Comparison of ENCODE assay signal across 35 cellular contexts in genomic region chr19:10422846-10423245, GRCh38. TPM values are rescaled to one million over a fixed set of nuclear protein-coding genes. Genes with fewer than 3 reads are reported as not detected.
DNase-seq lines count a peak whose midpoint lies in the region; ATAC-seq, FAIRE-seq and TF ChIP-seq lines count a peak whose summit lies in the region.
"Had no signal": no experiment of that assay in that cellular context is flagged by ENCODE, and none has a peak within 500 bp of the region (broad histone marks: within the 10 kb centered on the region; RNA-seq: fewer than 3 reads in every experiment).

No MANE protein-coding gene starts in this region.

- TF ChIP-seq POLR2A in H1 (IDR thresholded peaks at IDR 0.05; ENCODE audit: control extremely low read depth in 1 of 2, low read depth in 2 of 2, low read length in 2 of 2), result no peak

- H2BK120ac ChIP-seq in H1 (replicated peaks; ENCODE audit: low read depth, low read length), result no peak overlapping the region

- H4K91ac ChIP-seq in H1 (replicated peaks; ENCODE audit: insufficient read length, low read length), result no peak overlapping the region

- H3K18ac ChIP-seq in H1 (ENCODE audit: extremely low read depth, low read length), result no peak overlapping the region

- 95% methylated on average over 2 of the region's 3 CpGs; no CpG with 5 or more reads in 1 of the 2 experiments for WGBS in H1 (ENCODE audit: extremely low coverage in 1 of 2, insufficient coverage in 1 of 2, insufficient read length in 1 of 2, insufficient replicate concordance in 2 of 2, low coverage in 1 of 2, low lambda C conversion rate in 2 of 2, missing lambda C conversion rate in 1 of 2), 2 experiments

- H4K20me1 ChIP-seq in BLaER1 (peaks cover 79% of the 10 kb centered on the region), H1 (replicated peaks in 1 of 2; ENCODE audit: control insufficient read depth in 1 of 2, insufficient read depth in 2 of 2, low read length in 2 of 2) (peaks cover 0 to 16% of the 10 kb centered on the region in 2 experiments)

- no peak overlapping the region for H2AFZ ChIP-seq in H1 (ENCODE audit: low read length)
- H2AFZ ChIP-seq: GM23338, neural progenitor cell, PC-9 had no signal

- H3K79me2 ChIP-seq in H1 (ENCODE audit: control insufficient read depth in 1 of 2, insufficient read depth in 2 of 2, low read length in 2 of 2), result no peaks in the 10 kb centered on the region

- DNase-seq in activated CD4-positive, alpha-beta T cell treated with anti-CD3 and anti-CD28 coated beads, Interleukin-2, amount 10 ng/mL, durations not matched to agents 7 days and 5 days, result no peak
- no peak for DNase-seq in activated CD4-positive, alpha-beta T cell treated with anti-CD3 and anti-CD28 coated beads, Interleukin-2, amount 50 U/mL, for 48 hours
- peak; percentile 58 for DNase-seq in MG63
- no peak for DNase-seq in H1 (ENCODE audit: low read depth in 1 of 2, low spot score in 2 of 2)
- DNase-seq in retina, result no peak
- DNase-seq: ACHN; activated CD4-positive, alpha-beta T cell treated with anti-CD3 and anti-CD28 coated beads for 4 hours; aorta; C1 segment of cervical spinal cord; COR-L47; DND-41; gastrocnemius medialis; HFFc6; kidney; NCI-H1092 treated with DMSO at 0.1 percent for 48 hours; NCI-H187 treated with DMSO at 0.1 percent for 48 hours; NCI-H524 treated with DMSO at 0.1 percent for 48 hours; NK-92 treated with Interleukin-12 subunit alpha and Interleukin-12 subunit beta, amount 100 ng/mL, for 24 hours; PC-9; right lobe of liver; spleen; stimulated activated CD4-positive, alpha-beta T cell treated with anti-CD3 and anti-CD28 coated beads, Interleukin-2, amount 100 ng/mL, for 24 hours; stimulated activated CD8-positive, alpha-beta memory T cell treated with anti-CD3 and anti-CD28 coated beads, Interleukin-4, amount 100 ng/mL, for 48 hours; stomach; T1000 had no signal

- H3K4ac ChIP-seq in H1 (replicated peaks; ENCODE audit: insufficient read length, low read depth, low read length), result peak overlapping the region; percentile 48

- no peaks in the 10 kb centered on the region for H3K9me3 Mint-ChIP-seq in activated CD4-positive, alpha-beta T cell treated with anti-CD3 and anti-CD28 coated beads, Interleukin-2, amount 10 ng/mL, durations not matched to agents 7 days and 5 days
- H3K9me3 Mint-ChIP-seq: GM23338, HFFc6, neural progenitor cell had no signal

- H3K36me3 ChIP-seq in BLaER1 (no peaks in the 10 kb centered on the region), MG63 (no peaks in the 10 kb centered on the region), H1 (ENCODE audit: control insufficient read depth in 2 of 4, insufficient read depth in 4 of 4, low read length in 3 of 4) (no peaks in the 10 kb centered on the region)
- H3K36me3 ChIP-seq: gastrocnemius medialis, neural progenitor cell, right lobe of liver, spleen, stomach had no signal

- peaks cover 80% of the 10 kb centered on the region for H3K4me1 Mint-ChIP-seq in activated CD4-positive, alpha-beta T cell treated with anti-CD3 and anti-CD28 coated beads, Interleukin-2, amount 10 ng/mL, durations not matched to agents 7 days and 5 days

- no peak overlapping the region for H2BK5ac ChIP-seq in H1 (ENCODE audit: low read depth, low read length)

- peaks cover 76% of the 10 kb centered on the region for H3K4me1 ChIP-seq in BLaER1
- H3K4me1 ChIP-seq in H1 (replicated peaks in 1 of 4; ENCODE audit: control insufficient read depth in 3 of 4, insufficient read depth in 4 of 4, low read length in 3 of 4), result peaks cover 2 to 26% (median 10%) of the 10 kb centered on the region in 4 experiments

- POLR2A ChIA-PET in activated CD4-positive, alpha-beta T cell treated with anti-CD3 and anti-CD28 coated beads, Interleukin-2, amount 10 ng/mL, durations not matched to agents 7 days and 5 days (lab: Charles Lee), result no interaction called here
- POLR2A ChIA-PET in H1 (lab: Charles Lee; ENCODE audit: partially characterized antibody), result no interaction called here

- H4K8ac ChIP-seq in H1 (ENCODE audit: extremely low read depth, insufficient read depth, low read length), result no peak overlapping the region

- FAIRE-seq in H1 (lab: Jason Lieb, UNC), result no peak
- FAIRE-seq: bronchial epithelial cell, endothelial cell of umbilical vein, kidney, urothelium cell line had no signal

- H3K9me3 ChIP-seq in BLaER1 (no peaks in the 10 kb centered on the region), MG63 (no peaks in the 10 kb centered on the region), H1 (ENCODE audit: insufficient read depth in 2 of 2, low read depth in 1 of 2, low read length in 1 of 2) (no peaks in the 10 kb centered on the region)
- H3K9me3 ChIP-seq: gastrocnemius medialis, right lobe of liver, spleen, stomach had no signal

- TF ChIP-seq EP300 in H1 (IDR thresholded peaks at IDR 0.05; ENCODE audit: borderline replicate concordance in 1 of 2, low read depth in 2 of 2, low read length in 2 of 2), result no peak

- ATAC-seq in GM19397 (IDR thresholded peaks at IDR 0.05; ENCODE audit: unreplicated experiment), result no peak
- ATAC-seq: gastrocnemius medialis, GM23338 had no signal

- no peak overlapping the region for H3K23ac ChIP-seq in H1 (ENCODE audit: insufficient read length)

- TF ChIP-seq RAD21 in H1 (IDR thresholded peaks at IDR 0.05 in 1 of 2, conservative IDR thresholded peaks at IDR 0.05 in 1 of 2; ENCODE audit: low read depth in 2 of 2, low read length in 2 of 2), result no peak

- H3K4me2 ChIP-seq in BLaER1, result peak overlapping the region; percentile 93
- H3K4me2 ChIP-seq in H1 (ENCODE audit: insufficient read depth in 1 of 2, low read depth in 2 of 2, low read length in 2 of 2), result no peak overlapping the region
- H3K4me2 ChIP-seq: GM23338, neural progenitor cell, PC-9 had no signal

- no peak overlapping the region for H2AK5ac ChIP-seq in H1 (ENCODE audit: low read depth, low read length)

- H3K23me2 ChIP-seq in H1 (ENCODE audit: low read depth, low read length), result peaks cover 14% of the 10 kb centered on the region; the same call in 1 of the 2 replicates

- H4K5ac ChIP-seq in H1 (ENCODE audit: insufficient read length, low read depth, low read length), result no peak overlapping the region

- peaks cover 51% of the 10 kb centered on the region for H3K27me3 Mint-ChIP-seq in activated CD4-positive, alpha-beta T cell treated with anti-CD3 and anti-CD28 coated beads, Interleukin-2, amount 10 ng/mL, durations not matched to agents 7 days and 5 days

- no peak overlapping the region for H2BK12ac ChIP-seq in H1 (ENCODE audit: low read depth, low read length)

- CTCF ChIA-PET in activated CD4-positive, alpha-beta T cell treated with anti-CD3 and anti-CD28 coated beads, Interleukin-2, amount 10 ng/mL, durations not matched to agents 7 days and 5 days (lab: Charles Lee), result interaction anchor here (1.3 to 27.9 kb wide), 5 partner anchors 10 to 164 kb away, joined by 4 to 612 read pairs (median 4); partner anchors contain the start of gene CDC37
- CTCF ChIA-PET in H1 (lab: Charles Lee; ENCODE audit: partially characterized antibody), result interaction anchor here (1.0 to 4.8 kb wide), 9 partner anchors 11 to 158 kb away, joined by 3 to 38 read pairs (median 5); partner anchors contain the start of gene CDC37

- H2BK15ac ChIP-seq in H1 (ENCODE audit: low read length), result no peak overlapping the region

- H3K79me1 ChIP-seq in H1 (ENCODE audit: low read depth, low read length), result no peaks in the 10 kb centered on the region

- H3K9ac ChIP-seq in BLaER1 (no peak overlapping the region), H1 (replicated peaks in 1 of 4; ENCODE audit: extremely low read depth in 1 of 4, low read depth in 3 of 4, low read length in 3 of 4) (no peak overlapping the region)
- H3K9ac ChIP-seq: neural progenitor cell had no signal

- no peak overlapping the region for H3K56ac ChIP-seq in H1 (replicated peaks; ENCODE audit: insufficient read length, low read depth, low read length)

- no peaks in the 10 kb centered on the region for H3K36me3 Mint-ChIP-seq in activated CD4-positive, alpha-beta T cell treated with anti-CD3 and anti-CD28 coated beads, Interleukin-2, amount 10 ng/mL, durations not matched to agents 7 days and 5 days (ENCODE audit: low read depth)
- H3K36me3 Mint-ChIP-seq: activated naive CD8-positive, alpha-beta T cell; IgD-negative memory B cell; neural progenitor cell had no signal

- H3K4me3 ChIP-seq in BLaER1 (no peak overlapping the region), MG63 (no peak overlapping the region), H1 (ENCODE audit: extremely low read depth in 1 of 4, insufficient read depth in 2 of 4, low read depth in 3 of 4, low read length in 4 of 4) (no peak overlapping the region)
- H3K4me3 ChIP-seq: gastrocnemius medialis, GM23338, neural progenitor cell, PC-9, right lobe of liver, spleen, stomach had no signal

- H3K4me3 Mint-ChIP-seq in activated CD4-positive, alpha-beta T cell treated with anti-CD3 and anti-CD28 coated beads, Interleukin-2, amount 10 ng/mL, durations not matched to agents 7 days and 5 days, result no peak overlapping the region
- H3K4me3 Mint-ChIP-seq: GM23338, HFFc6 had no signal

- no peak overlapping the region for H2BK20ac ChIP-seq in H1 (ENCODE audit: low read length)

- H3K27me3 ChIP-seq in BLaER1 (no peaks in the 10 kb centered on the region), MG63 (peaks cover 52% of the 10 kb centered on the region), H1 (replicated peaks in 1 of 4; ENCODE audit: control insufficient read depth in 3 of 4, extremely low read depth in 1 of 4, insufficient read depth in 3 of 4, low read length in 3 of 4) (peaks cover 46 to 93% (median 81%) of the 10 kb centered on the region in 4 experiments)

- H3K27ac Mint-ChIP-seq in activated CD4-positive, alpha-beta T cell treated with anti-CD3 and anti-CD28 coated beads, Interleukin-2, amount 10 ng/mL, durations not matched to agents 7 days and 5 days, result peak overlapping the region; percentile 52
- H3K27ac Mint-ChIP-seq: activated naive CD8-positive, alpha-beta T cell; GM23338; HFFc6; neural progenitor cell had no signal

- H3K27ac ChIP-seq in BLaER1 (no peak overlapping the region), H1 (ENCODE audit: low read depth, low read length) (no peak overlapping the region)
- H3K27ac ChIP-seq: gastrocnemius medialis, neural progenitor cell, PC-9, right lobe of liver, spleen, stomach, VCaP had no signal

- no peak overlapping the region for H3K14ac ChIP-seq in H1 (ENCODE audit: insufficient read length)

- TF ChIP-seq CTCF in H1 (IDR thresholded peaks at IDR 0.05; ENCODE audit: control extremely low read depth in 1 of 3, insufficient read depth in 1 of 3, low read depth in 1 of 3, low read length in 3 of 3), result no peak

RNA-seq across cellular contexts. Expression of gene PDE4A, which starts 2.5 kb away (rescaled TPM):
- 10 to 100 TPM; 12.7 to 14.3 TPM for total RNA-seq in activated CD4-positive, alpha-beta T cell treated with anti-CD3 and anti-CD28 coated beads, Interleukin-2, amount 10 ng/mL, durations not matched to agents 7 days and 5 days
- total RNA-seq in MG63 (2014; rRNA removed; shearing (Covaris generic); ENCODE audit: low replicate concordance), result 3.1 and 5.5 TPM in 2 replicates
- 4.4 and 5.0 TPM in 2 replicates for total RNA-seq in H1 (2021; fragmentation: NEBNext Ultra II Directional; extraction: Animal tissue kit (Norgen Biotek cat#: 25700))
- polyA plus RNA-seq in H1 (2011; rRNA removed), result 2.0 and 3.4 TPM in 2 replicates
- 1.8 TPM for polyA plus RNA-seq in H1 (2011; cell fraction: cytosol; rRNA removed)
- polyA plus RNA-seq in H1 (2011; cell fraction: nucleus; rRNA removed), result 2.5 TPM
- 2.6 to 4.2 TPM (median 3.9 TPM) in 4 replicates for polyA plus RNA-seq in H1 (2012, experiment 1 of 2)
- 3.2 TPM for polyA plus RNA-seq in H1 (2012, experiment 2 of 2)
- 3.3 TPM for polyA plus RNA-seq in H1 (2013, experiment 1 of 2)
- 3.4 TPM for polyA plus RNA-seq in H1 (2013, experiment 2 of 2)
- polyA minus RNA-seq in H1 (2011; rRNA and poly(A)+ RNA removed), result 2.8 and 3.4 TPM in 2 replicates
- polyA minus RNA-seq in H1 (2011; cell fraction: cytosol; rRNA and poly(A)+ RNA removed), result 4.5 TPM
- polyA minus RNA-seq in H1 (2011; cell fraction: nucleus; rRNA and poly(A)+ RNA removed), result 2.3 TPM

RNA-seq across cellular contexts. Expression of gene CDC37, which starts 19.5 kb away (rescaled TPM):
- 100 to 1,000 TPM; 200 to 205 TPM for total RNA-seq in activated CD4-positive, alpha-beta T cell treated with anti-CD3 and anti-CD28 coated beads, Interleukin-2, amount 10 ng/mL, durations not matched to agents 7 days and 5 days
- 485 and 519 TPM in 2 replicates for total RNA-seq in MG63 (2014; rRNA removed; shearing (Covaris generic); ENCODE audit: low replicate concordance)
- 162 and 164 TPM in 2 replicates for total RNA-seq in H1 (2021; fragmentation: NEBNext Ultra II Directional; extraction: Animal tissue kit (Norgen Biotek cat#: 25700))
- 181 and 285 TPM in 2 replicates for polyA plus RNA-seq in H1 (2011; rRNA removed)
- polyA plus RNA-seq in H1 (2011; cell fraction: cytosol; rRNA removed), result 404 TPM
- 587 TPM for polyA plus RNA-seq in H1 (2011; cell fraction: nucleus; rRNA removed)
- polyA plus RNA-seq in H1 (2012, experiment 1 of 2), result 155 to 277 TPM (median 276 TPM) in 4 replicates
- polyA plus RNA-seq in H1 (2012, experiment 2 of 2), result 150 TPM
- polyA plus RNA-seq in H1 (2013, experiment 1 of 2), result 155 TPM
- 145 TPM for polyA plus RNA-seq in H1 (2013, experiment 2 of 2)
- polyA minus RNA-seq in H1 (2011; rRNA and poly(A)+ RNA removed), result 66.0 and 91.9 TPM in 2 replicates
- 104 TPM for polyA minus RNA-seq in H1 (2011; cell fraction: cytosol; rRNA and poly(A)+ RNA removed)
- 73.2 TPM for polyA minus RNA-seq in H1 (2011; cell fraction: nucleus; rRNA and poly(A)+ RNA removed)

RNA-seq across cellular contexts. Expression of gene TYK2, which starts 42.5 kb away (rescaled TPM):
- 100 to 1,000 TPM; 251 to 263 TPM for total RNA-seq in activated CD4-positive, alpha-beta T cell treated with anti-CD3 and anti-CD28 coated beads, Interleukin-2, amount 10 ng/mL, durations not matched to agents 7 days and 5 days
- total RNA-seq in MG63 (2014; rRNA removed; shearing (Covaris generic); ENCODE audit: low replicate concordance), result 87.9 and 124 TPM in 2 replicates
- 40.8 and 42.7 TPM in 2 replicates for total RNA-seq in H1 (2021; fragmentation: NEBNext Ultra II Directional; extraction: Animal tissue kit (Norgen Biotek cat#: 25700))
- 32.1 and 47.6 TPM in 2 replicates for polyA plus RNA-seq in H1 (2011; rRNA removed)
- polyA plus RNA-seq in H1 (2011; cell fraction: cytosol; rRNA removed), result 37.8 TPM
- polyA plus RNA-seq in H1 (2011; cell fraction: nucleus; rRNA removed), result 184 TPM
- polyA plus RNA-seq in H1 (2012, experiment 1 of 2), result 44.3 to 65.1 TPM (median 54.1 TPM) in 4 replicates
- 41.2 TPM for polyA plus RNA-seq in H1 (2012, experiment 2 of 2)
- 39.9 TPM for polyA plus RNA-seq in H1 (2013, experiment 1 of 2)
- polyA plus RNA-seq in H1 (2013, experiment 2 of 2), result 36.9 TPM
- 22.6 and 28.0 TPM in 2 replicates for polyA minus RNA-seq in H1 (2011; rRNA and poly(A)+ RNA removed)
- polyA minus RNA-seq in H1 (2011; cell fraction: cytosol; rRNA and poly(A)+ RNA removed), result 20.1 TPM
- polyA minus RNA-seq in H1 (2011; cell fraction: nucleus; rRNA and poly(A)+ RNA removed), result 32.9 TPM
